28 cellular contexts compared by ENCODE assay signal in the genomic region with DNA sequence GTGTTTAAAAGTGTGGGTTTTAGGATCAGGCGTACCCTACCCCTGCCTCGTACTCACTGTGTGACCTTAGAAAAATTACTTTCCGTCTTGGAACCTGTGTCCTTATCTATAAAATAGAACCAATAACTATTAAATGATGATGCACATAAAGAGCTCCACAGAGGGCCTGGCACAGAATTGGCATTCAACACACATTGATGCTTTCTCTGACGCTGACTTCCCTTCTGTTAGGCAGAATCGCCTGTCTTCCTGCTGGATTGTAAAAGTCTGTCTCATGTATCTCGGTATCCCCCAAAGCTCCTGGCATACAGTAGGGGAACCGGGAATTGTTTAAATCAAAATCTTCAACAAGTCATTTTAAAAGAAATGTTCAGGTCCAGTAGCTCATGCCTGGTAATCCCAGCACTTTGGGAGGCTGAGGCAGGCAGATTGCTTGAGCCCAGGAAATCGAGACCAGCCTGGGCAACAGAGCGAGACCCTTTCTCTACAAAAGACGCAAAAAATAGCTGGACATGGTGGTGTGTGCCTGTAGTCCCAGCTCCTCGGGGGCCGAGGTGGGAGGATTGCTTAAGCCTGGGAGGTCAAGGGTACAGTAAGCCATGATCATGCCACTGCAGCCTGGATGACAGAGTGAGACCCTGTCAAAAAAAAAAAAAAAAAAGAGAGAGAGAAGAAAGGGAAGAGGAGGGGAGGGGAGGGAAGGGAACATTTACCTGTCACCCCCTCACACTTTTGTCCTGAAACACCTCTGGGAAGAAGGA. TPM values are rescaled to one million over a fixed set of nuclear protein-coding genes. Genes with fewer than 3 reads are reported as not detected.
DNase-seq lines count a peak whose midpoint lies in the region; ATAC-seq and TF ChIP-seq lines count a peak whose summit lies in the region.
"Had no signal": no experiment of that assay in that cellular context is flagged by ENCODE, and none has a peak within 500 bp of the region (broad histone marks: within the 10 kb centered on the region; RNA-seq: fewer than 3 reads in every experiment).

No MANE protein-coding gene starts in this region.

- ATAC-seq in upper lobe of right lung (no peak), GM19023 (IDR thresholded peaks at IDR 0.05; ENCODE audit: unreplicated experiment) (no peak), GM21423 (IDR thresholded peaks at IDR 0.05; ENCODE audit: unreplicated experiment) (no peak)
- ATAC-seq: activated CD4-positive, alpha-beta T cell treated with anti-CD3 and anti-CD28 coated beads for 36 hours; Panc1; stimulated activated naive B cell treated with anti-CD40 and anti-IgM and Interleukin-4, amounts not matched to agents 10 μg/mL and 1 μg/mL and 100 μg/mL, for 72 hours; T-cell had no signal

- H3K4me3 Mint-ChIP-seq in activated naive CD4-positive, alpha-beta T cell treated with anti-CD3 and anti-CD28 coated beads, Interleukin-2, amount 50 U/mL, for 24 hours, result no peak overlapping the region
- H3K4me3 Mint-ChIP-seq: activated CD4-positive, alpha-beta T cell treated with anti-CD3 and anti-CD28 coated beads for 36 hours; activated T-cell treated with anti-CD3 and anti-CD28 coated beads, Interleukin-2, amount 50 U/mL, for 24 hours; CD4-positive, alpha-beta T cell; memory B cell; stimulated activated naive B cell treated with anti-CD40 and anti-IgM and Interleukin-4, amounts not matched to agents 10 μg/mL and 1 μg/mL and 100 μg/mL, for 72 hours; T-cell had no signal

- H3K9me3 ChIP-seq in muscle layer of colon (ENCODE audit: low read length) (no peaks in the 10 kb centered on the region), upper lobe of right lung (no peaks in the 10 kb centered on the region)
- H3K9me3 ChIP-seq: SJCRH30, tibial artery had no signal

- H3K4me1 ChIP-seq in muscle layer of colon (ENCODE audit: insufficient read depth, low read length) (peaks cover 49% of the 10 kb centered on the region), upper lobe of right lung (peaks cover 17% of the 10 kb centered on the region)

- no peak for DNase-seq in activated naive CD4-positive, alpha-beta T cell (lab: John Stamatoyannopoulos, UW)
- DNase-seq in caudate nucleus (lab: John Stamatoyannopoulos, UW), result peak in 1 of 61 donors; percentile 51
- DNase-seq in upper lobe of right lung, result peak; percentile 10
- DNase-seq in GF-D8 (lab: John Stamatoyannopoulos, UW), result no peak
- DNase-seq: activated CD4-positive, alpha-beta T cell treated with anti-CD3 and anti-CD28 coated beads for 36 hours; activated gamma-delta T cell treated with Interleukin-2 at 50 U/mL for 16 hours; activated T-cell treated with anti-CD3 and anti-CD28 coated beads, Interleukin-2, amount 50 U/mL, for 24 hours; CD4-positive, alpha-beta T cell; DMS 273 treated with DMSO at 0.1 percent for 48 hours; GM23248; KBM-7; NCI-H146; NCI-H510A treated with DMSO at 0.1 percent for 48 hours; NK-92 treated with Interleukin-12 subunit alpha and Interleukin-12 subunit beta, amount 100 ng/mL, for 24 hours; occipital lobe; SJCRH30; stimulated activated CD4-positive, alpha-beta T cell treated with anti-CD3 and anti-CD28 coated beads, Interleukin-4, amount 100 ng/mL, for 24 hours; stimulated activated naive B cell treated with anti-CD40 and anti-IgM and Interleukin-4, amounts not matched to agents 10 μg/mL and 1 μg/mL and 100 μg/mL, for 72 hours; T-cell had no signal

- no peaks in the 10 kb centered on the region for H3K27me3 Mint-ChIP-seq in activated naive CD4-positive, alpha-beta T cell treated with anti-CD3 and anti-CD28 coated beads, Interleukin-2, amount 50 U/mL, for 24 hours

- TF ChIP-seq CTCF in upper lobe of right lung (IDR thresholded peaks at IDR 0.05), result no peak

- H3K4me1 Mint-ChIP-seq in activated naive CD4-positive, alpha-beta T cell treated with anti-CD3 and anti-CD28 coated beads, Interleukin-2, amount 50 U/mL, for 24 hours, result no peaks in the 10 kb centered on the region
- H3K4me1 Mint-ChIP-seq: activated CD4-positive, alpha-beta T cell treated with anti-CD3 and anti-CD28 coated beads for 36 hours; memory B cell; stimulated activated naive B cell treated with anti-CD40 and anti-IgM and Interleukin-4, amounts not matched to agents 10 μg/mL and 1 μg/mL and 100 μg/mL, for 72 hours; T-cell had no signal

- H3K36me3 Mint-ChIP-seq in activated naive CD4-positive, alpha-beta T cell treated with anti-CD3 and anti-CD28 coated beads, Interleukin-2, amount 50 U/mL, for 24 hours, result no peaks in the 10 kb centered on the region
- H3K36me3 Mint-ChIP-seq: memory B cell; stimulated activated naive B cell treated with anti-CD40 and anti-IgM and Interleukin-4, amounts not matched to agents 10 μg/mL and 1 μg/mL and 100 μg/mL, for 72 hours; T-cell had no signal

- no peaks in the 10 kb centered on the region for H3K27me3 ChIP-seq in muscle layer of colon (ENCODE audit: control insufficient read depth in 1 of 2, insufficient read depth in 2 of 2, low read length in 2 of 2)
- H3K27me3 ChIP-seq in upper lobe of right lung, result no peaks in the 10 kb centered on the region
- H3K27me3 ChIP-seq: SJCRH30, tibial artery had no signal

- no peaks in the 10 kb centered on the region for H3K36me3 ChIP-seq in muscle layer of colon (ENCODE audit: insufficient read depth, low read length)
- H3K36me3 ChIP-seq in upper lobe of right lung, result no peaks in the 10 kb centered on the region
- H3K36me3 ChIP-seq: SJCRH30, tibial artery had no signal

- H3K27ac ChIP-seq in caudate nucleus (ENCODE audit: low read depth, low read length) (peak overlapping the region; percentile 46), muscle layer of colon (ENCODE audit: low read depth, low read length) (peak overlapping the region; percentile 62), upper lobe of right lung (no peak overlapping the region)
- H3K27ac ChIP-seq: 22Rv1, GM23248, SJCRH30 had no signal

- intact Hi-C loops in upper lobe of right lung (cut with DNase I), result no loop called here

- no peak overlapping the region for H3K9ac ChIP-seq in muscle layer of colon (ENCODE audit: low read length)
- H3K9ac ChIP-seq: GM23248 had no signal

- no peaks in the 10 kb centered on the region for H3K9me3 Mint-ChIP-seq in activated naive CD4-positive, alpha-beta T cell treated with anti-CD3 and anti-CD28 coated beads, Interleukin-2, amount 50 U/mL, for 24 hours
- H3K9me3 Mint-ChIP-seq: activated T-cell treated with anti-CD3 and anti-CD28 coated beads, Interleukin-2, amount 50 U/mL, for 24 hours; CD4-positive, alpha-beta T cell; memory B cell; stimulated activated naive B cell treated with anti-CD40 and anti-IgM and Interleukin-4, amounts not matched to agents 10 μg/mL and 1 μg/mL and 100 μg/mL, for 72 hours; T-cell had no signal

- H3K27ac Mint-ChIP-seq in activated naive CD4-positive, alpha-beta T cell treated with anti-CD3 and anti-CD28 coated beads, Interleukin-2, amount 50 U/mL, for 24 hours, result peak overlapping the region; percentile 41
- H3K27ac Mint-ChIP-seq: activated CD4-positive, alpha-beta T cell treated with anti-CD3 and anti-CD28 coated beads for 36 hours; activated T-cell treated with anti-CD3 and anti-CD28 coated beads, Interleukin-2, amount 50 U/mL, for 24 hours; CD4-positive, alpha-beta T cell; memory B cell; stimulated activated naive B cell treated with anti-CD40 and anti-IgM and Interleukin-4, amounts not matched to agents 10 μg/mL and 1 μg/mL and 100 μg/mL, for 72 hours; T-cell had no signal

- H3K4me3 ChIP-seq in muscle layer of colon (ENCODE audit: low read depth in 1 of 2, low read length in 2 of 2) (no peak overlapping the region), upper lobe of right lung (no peak overlapping the region)
- H3K4me3 ChIP-seq: GM23248, SJCRH30, tibial artery had no signal

RNA-seq across cellular contexts. Expression of gene FHAD1, which starts 41.3 kb away (rescaled TPM):
- total RNA-seq in upper lobe of right lung, result 2.4 TPM
- total RNA-seq: CD4-positive, alpha-beta T cell; GM23248 had no signal

RNA-seq across cellular contexts. Expression of gene TMEM51, which starts 52.2 kb away (rescaled TPM):
- 14.7 TPM for total RNA-seq in upper lobe of right lung
- total RNA-seq: activated CD8-positive, alpha-beta memory T cell treated with anti-CD3 and anti-CD28 coated beads for 36 hours; CD4-positive, alpha-beta T cell had no signal
